Comparison of ENCODE assay signal across 8 cellular contexts in the genomic region with DNA sequence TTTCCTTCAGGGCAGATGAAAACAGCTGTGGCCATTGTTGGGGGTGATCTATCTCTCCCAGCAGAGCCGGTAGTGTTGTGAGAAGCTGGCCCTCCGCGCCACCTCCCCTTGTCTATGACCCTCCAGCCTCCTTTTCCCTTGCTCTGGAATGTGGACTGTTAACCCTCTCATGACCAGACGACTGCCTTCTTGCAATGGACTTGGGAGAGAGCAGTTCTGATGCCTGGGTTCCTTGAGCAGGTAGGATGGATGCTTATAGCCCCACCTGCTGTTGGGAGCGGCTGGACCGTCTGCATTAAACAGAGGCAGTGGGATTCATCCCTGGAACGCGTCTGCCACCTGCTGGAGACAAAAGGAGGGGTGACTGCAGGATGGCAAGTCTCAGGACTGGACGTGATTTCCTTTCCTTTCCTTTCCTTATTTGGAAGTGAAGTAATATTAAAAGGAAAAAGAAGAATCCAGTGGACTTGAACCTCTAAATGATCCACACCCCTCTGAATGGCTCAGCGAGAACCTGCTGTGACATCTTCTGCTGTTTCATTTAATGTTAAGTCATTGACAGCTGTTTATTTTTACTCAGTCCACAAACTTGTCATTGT. TPM values are rescaled to one million over a fixed set of nuclear protein-coding genes. Genes with fewer than 3 reads are reported as not detected.
DNase-seq lines count a peak whose midpoint lies in the region; ATAC-seq and TF ChIP-seq lines count a peak whose summit lies in the region.

No MANE protein-coding gene starts in this region.

- peaks cover 0 to 4% (median 2%) of the 10 kb centered on the region in 4 donors for H3K4me1 ChIP-seq in Peyer's patch

- H3K36me3 ChIP-seq in GM06990 (ENCODE audit: control insufficient read depth, insufficient read depth, low read length) (no peaks in the 10 kb centered on the region), Peyer's patch (no peaks in the 10 kb centered on the region)

- peaks cover 32 to 37% of the 10 kb centered on the region in 2 donors for H3K27me3 Mint-ChIP-seq in natural killer cell (ENCODE audit: low read depth in 2 of 2)

- H3K4me3 ChIP-seq in GM06990 (replicated peaks; ENCODE audit: low read depth, low read length), result no peak overlapping the region
- no peak overlapping the region for H3K4me3 ChIP-seq in Peyer's patch
- H3K4me3 ChIP-seq in fibroblast of mammary gland (ENCODE audit: control insufficient read depth, low read depth, low read length), result no peak overlapping the region

- no peaks in the 10 kb centered on the region for H3K9me3 Mint-ChIP-seq in natural killer cell

- peak; percentile 58 for DNase-seq in GM06990 (ENCODE audit: extremely low read depth, insufficient read length)
- DNase-seq in LoVo (ENCODE audit: low spot score), result peak; percentile 91
- DNase-seq in Peyer's patch, result peak; percentile 88 to 97 (median 95)
- DNase-seq in activated T-cell treated with anti-CD3 and anti-CD28 coated beads, Interleukin-2, amount 50 U/mL, for 48 hours, result peak; percentile 95
- DNase-seq in fibroblast of mammary gland (ENCODE audit: low read depth), result peak; percentile 90
- peak; percentile 85 for DNase-seq in natural killer cell
- DNase-seq in stimulated activated naive CD4-positive, alpha-beta T cell (lab: John Stamatoyannopoulos, UW), result peak; percentile 59 to 88 (median 84)

- peaks cover 1% of the 10 kb centered on the region; the same call in 1 of the 2 replicates for H3K27me3 ChIP-seq in GM06990 (replicated peaks; ENCODE audit: control insufficient read depth, insufficient read depth, low read length)
- H3K27me3 ChIP-seq in Peyer's patch, result peaks cover 0 to 5% of the 10 kb centered on the region in 2 donors

- no peaks in the 10 kb centered on the region for H3K36me3 Mint-ChIP-seq in natural killer cell

- intact Hi-C loops in natural killer cell (cut with micrococcal nuclease), result loop anchor here (1.0 kb wide), 2 partner anchors 66 to 184 kb away; no protein-coding TSS in a partner anchor

- TF ChIP-seq CTCF in GM06990 (IDR thresholded peaks at IDR 0.05; ENCODE audit: insufficient read depth, low read length, poor library complexity, severe bottlenecking) (peak; percentile 98), Peyer's patch (IDR thresholded peaks at IDR 0.05) (peak; percentile 88 to 100 (median 98)), fibroblast of mammary gland (conservative IDR thresholded peaks at IDR 0.05; ENCODE audit: control insufficient read depth, insufficient read depth, low read depth, low read length) (peak; percentile 100), natural killer cell (IDR thresholded peaks at IDR 0.05) (peak; percentile 98)

- ATAC-seq in natural killer cell (peak; percentile 92 to 98 (median 98)), GM19035 (IDR thresholded peaks at IDR 0.05; ENCODE audit: unreplicated experiment) (no peak)

- no peak overlapping the region for H3K27ac Mint-ChIP-seq in natural killer cell

- H3K4me3 Mint-ChIP-seq in natural killer cell, result no peak overlapping the region

- no peak overlapping the region for H3K27ac ChIP-seq in Peyer's patch

- no peaks in the 10 kb centered on the region for H3K9me3 ChIP-seq in Peyer's patch

- peaks cover 5 to 17% of the 10 kb centered on the region in 2 donors for H3K4me1 Mint-ChIP-seq in natural killer cell

- TF ChIP-seq POLR2A in Peyer's patch (IDR thresholded peaks at IDR 0.05), result peak in 1 of 2 donors; percentile 10

RNA-seq across cellular contexts. Expression of a gene that starts 1.8 kb away (rescaled TPM):
- total RNA-seq in Peyer's patch (not detected), natural killer cell (not detected)

RNA-seq across cellular contexts. Expression of a gene that starts 18.4 kb away (rescaled TPM):
- total RNA-seq in Peyer's patch (100 to 1,000 TPM in 1 of 4 donors, 10 to 100 TPM in 3; 37.1 to 120 (median 87.1) TPM), natural killer cell (10 to 100 TPM in 2 of 3 donors, 1 to 10 TPM in 1; 6.3 to 15.9 (median 12.9) TPM)

RNA-seq across cellular contexts. Expression of a gene that starts 19.9 kb away (rescaled TPM):
- total RNA-seq in Peyer's patch, result not detected
- not detected for total RNA-seq in natural killer cell
